Comparison of ENCODE assay signal across 1 cellular context in the genomic region with DNA sequence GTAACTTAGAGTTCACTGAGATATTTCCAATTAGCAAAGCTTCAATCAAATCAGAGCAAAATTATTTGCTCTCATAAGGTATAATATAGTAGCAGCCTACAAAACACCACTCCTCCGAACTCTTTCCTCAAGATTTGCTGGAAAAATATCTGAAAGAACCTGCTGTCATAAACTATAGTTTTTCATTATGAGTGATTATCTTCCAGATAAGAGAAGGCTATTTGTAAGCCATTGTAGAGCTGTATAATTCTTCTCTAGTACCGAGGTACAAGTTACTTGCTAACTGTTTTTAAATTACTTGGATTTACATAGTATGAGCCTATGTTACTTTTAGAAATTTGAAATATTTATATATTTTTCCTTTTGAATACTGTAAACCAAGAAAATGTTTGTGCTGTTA.
TF ChIP-seq lines count a peak whose summit lies in the region.

No MANE protein-coding gene starts in this region.

TF ChIP-seq in HCT116, 20 proteins besides CTCF, POLR2A, EP300 and RAD21:
- no peak for TF ChIP-seq CBX3 (IDR thresholded peaks at IDR 0.05; ENCODE audit: low read depth)
- no peak for TF ChIP-seq TCF7L2 (IDR thresholded peaks at IDR 0.05; ENCODE audit: borderline replicate concordance, extremely low read depth, insufficient read depth, insufficient read length)
- no peak for TF ChIP-seq SP1 (IDR thresholded peaks at IDR 0.05; ENCODE audit: low read depth)
- TF ChIP-seq SIN3A (IDR thresholded peaks at IDR 0.05; ENCODE audit: low read depth) = no peak
- no peak for TF ChIP-seq MAX (IDR thresholded peaks at IDR 0.05)
